ENCODE assay signal across 16 cellular contexts in the genomic region with DNA sequence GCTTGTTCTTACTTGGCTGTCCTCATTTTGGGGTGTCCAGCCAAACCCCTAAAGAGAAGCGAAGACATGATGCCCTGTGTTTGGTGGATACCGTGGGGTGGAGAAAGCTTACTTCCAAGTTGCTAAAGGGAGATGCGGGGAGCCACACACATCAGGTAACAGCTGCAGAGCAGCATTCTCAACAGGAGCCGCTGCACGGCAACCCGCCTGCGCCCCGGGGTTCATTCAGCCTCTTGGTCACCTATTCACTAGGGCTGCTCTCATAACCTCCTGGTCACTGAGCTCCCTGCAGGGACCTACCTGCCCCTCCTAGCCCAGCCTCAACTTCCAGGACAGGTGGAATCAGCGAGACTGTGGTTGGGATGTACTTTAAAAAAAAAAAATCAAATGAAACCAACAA. TPM values are rescaled to one million over a fixed set of nuclear protein-coding genes. Genes with fewer than 3 reads are reported as not detected.
A peak's percentile ranks its signal among the peaks of the same experiment; 100 is the strongest.
DNase-seq lines count a peak whose midpoint lies in the region; ATAC-seq and TF ChIP-seq lines count a peak whose summit lies in the region.
"Had no signal": no experiment of that assay in that cellular context is flagged by ENCODE, and none has a peak within 500 bp of the region (broad histone marks: within the 10 kb centered on the region; RNA-seq: fewer than 3 reads in every experiment).

No MANE protein-coding gene starts in this region.

- no peak overlapping the region for H4K8ac ChIP-seq in neuronal stem cell (ENCODE audit: low read depth, low read length)

- no peak overlapping the region for H2AFZ ChIP-seq in neuronal stem cell (ENCODE audit: low read length)

- H2BK5ac ChIP-seq in neuronal stem cell (ENCODE audit: low read length), result no peak overlapping the region

- H3K4ac ChIP-seq in neuronal stem cell (ENCODE audit: low read length), result no peak overlapping the region

- no peak for TF ChIP-seq POLR2A in prostate gland (IDR thresholded peaks at IDR 0.05)

- peaks cover 4% of the 10 kb centered on the region for H3K79me1 ChIP-seq in neuronal stem cell (ENCODE audit: low read depth, low read length)

- no peak overlapping the region for H2BK15ac ChIP-seq in neuronal stem cell (ENCODE audit: low read length)

- TF ChIP-seq CTCF in prostate gland (IDR thresholded peaks at IDR 0.05), result no peak

- H3K4me1 Mint-ChIP-seq in activated CD4-positive, alpha-beta T cell treated with anti-CD3 and anti-CD28 coated beads, Interleukin-2, amount 10 ng/mL, durations not matched to agents 7 days and 5 days, result peaks cover 55% of the 10 kb centered on the region
- H3K4me1 Mint-ChIP-seq in activated CD4-positive, alpha-beta T cell treated with anti-CD3 and anti-CD28 coated beads for 36 hours, result peaks cover 51% of the 10 kb centered on the region
- peaks cover 59% of the 10 kb centered on the region for H3K4me1 Mint-ChIP-seq in activated T-helper 17 cell treated with anti-CD3 and anti-CD28 coated beads, Interleukin-2, amount 50 U/mL, for 72 hours

- ATAC-seq in activated CD4-positive, alpha-beta T cell treated with anti-CD3 and anti-CD28 coated beads for 36 hours, result no peak
- no peak for ATAC-seq in activated T-helper 17 cell treated with anti-CD3 and anti-CD28 coated beads, Interleukin-2, amount 50 U/mL, for 72 hours (replicated peaks)
- ATAC-seq: K562, Panc1 had no signal

- WGBS in neuronal stem cell (ENCODE audit: extremely low coverage in 2 of 2, insufficient read length in 2 of 2, insufficient replicate concordance in 1 of 2), 2 donors, result no CpG with 5 or more reads among the region's 9 CpGs
- 94% methylated on average over 9 of the region's 9 CpGs for WGBS in prostate gland

- H3K27me3 Mint-ChIP-seq in activated CD4-positive, alpha-beta T cell treated with anti-CD3 and anti-CD28 coated beads, Interleukin-2, amount 10 ng/mL, durations not matched to agents 7 days and 5 days, result no peaks in the 10 kb centered on the region
- no peaks in the 10 kb centered on the region for H3K27me3 Mint-ChIP-seq in activated CD4-positive, alpha-beta T cell treated with anti-CD3 and anti-CD28 coated beads for 36 hours
- H3K27me3 Mint-ChIP-seq in activated T-helper 17 cell treated with anti-CD3 and anti-CD28 coated beads, Interleukin-2, amount 50 U/mL, for 72 hours, result no peaks in the 10 kb centered on the region
- H3K27me3 Mint-ChIP-seq: CD4-positive, CD25-positive, alpha-beta regulatory T cell had no signal

- H3K36me3 Mint-ChIP-seq in activated CD4-positive, alpha-beta T cell treated with anti-CD3 and anti-CD28 coated beads, Interleukin-2, amount 10 ng/mL, durations not matched to agents 7 days and 5 days (ENCODE audit: low read depth), result peaks cover 75% of the 10 kb centered on the region
- peaks cover 63% of the 10 kb centered on the region for H3K36me3 Mint-ChIP-seq in activated CD4-positive, alpha-beta T cell treated with anti-CD3 and anti-CD28 coated beads for 36 hours (ENCODE audit: low read depth)
- peaks cover 91% of the 10 kb centered on the region for H3K36me3 Mint-ChIP-seq in activated T-helper 17 cell treated with anti-CD3 and anti-CD28 coated beads, Interleukin-2, amount 50 U/mL, for 72 hours (ENCODE audit: low read depth)

- H3K36me3 ChIP-seq in BLaER1 (peaks cover 74% of the 10 kb centered on the region), neuronal stem cell (replicated peaks in 1 of 2; ENCODE audit: control insufficient read depth in 2 of 2, insufficient read depth in 2 of 2, low read length in 2 of 2) (peaks cover 37 to 74% of the 10 kb centered on the region in 2 donors), prostate gland (peaks cover 0 to 7% of the 10 kb centered on the region in 2 donors)

- no peak overlapping the region for H3K4me3 Mint-ChIP-seq in activated CD4-positive, alpha-beta T cell treated with anti-CD3 and anti-CD28 coated beads, Interleukin-2, amount 10 ng/mL, durations not matched to agents 7 days and 5 days
- no peak overlapping the region for H3K4me3 Mint-ChIP-seq in activated CD4-positive, alpha-beta T cell treated with anti-CD3 and anti-CD28 coated beads for 36 hours
- H3K4me3 Mint-ChIP-seq in activated T-helper 17 cell treated with anti-CD3 and anti-CD28 coated beads, Interleukin-2, amount 50 U/mL, for 72 hours, result no peak overlapping the region
- H3K4me3 Mint-ChIP-seq: CD4-positive, CD25-positive, alpha-beta regulatory T cell had no signal

- no peak overlapping the region for H2BK12ac ChIP-seq in neuronal stem cell (ENCODE audit: low read length)

- no peak overlapping the region for H3K23ac ChIP-seq in neuronal stem cell (ENCODE audit: low read depth, low read length, poor library complexity)

- H3K9ac ChIP-seq in BLaER1 (0 out of 2 replicates have a peak overlapping the region, but pooled peaks have one; percentile 21), neuronal stem cell (ENCODE audit: low read depth, low read length, poor library complexity) (peak overlapping the region; percentile 36)

- H3K4me1 ChIP-seq in BLaER1 (peaks cover 77% of the 10 kb centered on the region), neuronal stem cell (ENCODE audit: control insufficient read depth in 2 of 2, insufficient read depth in 1 of 2, low read depth in 1 of 2, low read length in 2 of 2) (peaks cover 0 to 4% of the 10 kb centered on the region in 2 donors), prostate gland (replicated peaks) (peaks cover 12% of the 10 kb centered on the region)

- H2BK120ac ChIP-seq in neuronal stem cell (ENCODE audit: low read depth, low read length), result no peak overlapping the region

- H3K4me3 ChIP-seq in BLaER1, result no peak overlapping the region
- no peak overlapping the region for H3K4me3 ChIP-seq in neuronal stem cell (ENCODE audit: low read length in 2 of 2)
- no peak overlapping the region for H3K4me3 ChIP-seq in prostate gland
- H3K4me3 ChIP-seq: K562 had no signal

- no peaks in the 10 kb centered on the region for H3K9me3 Mint-ChIP-seq in activated CD4-positive, alpha-beta T cell treated with anti-CD3 and anti-CD28 coated beads, Interleukin-2, amount 10 ng/mL, durations not matched to agents 7 days and 5 days
- H3K9me3 Mint-ChIP-seq in activated CD4-positive, alpha-beta T cell treated with anti-CD3 and anti-CD28 coated beads for 36 hours (ENCODE audit: low read depth), result no peaks in the 10 kb centered on the region
- H3K9me3 Mint-ChIP-seq in activated T-helper 17 cell treated with anti-CD3 and anti-CD28 coated beads, Interleukin-2, amount 50 U/mL, for 72 hours, result no peaks in the 10 kb centered on the region
- H3K9me3 Mint-ChIP-seq: CD4-positive, CD25-positive, alpha-beta regulatory T cell had no signal

- H3K27me3 ChIP-seq in BLaER1, result no peaks in the 10 kb centered on the region
- H3K27me3 ChIP-seq in neuronal stem cell (ENCODE audit: control insufficient read depth in 3 of 3, insufficient read depth in 3 of 3, low read depth in 1 of 3, low read length in 3 of 3), result no peaks in the 10 kb centered on the region
- H3K27me3 ChIP-seq in prostate gland (replicated peaks; ENCODE audit: insufficient read depth), result no peaks in the 10 kb centered on the region

- no peak overlapping the region for H3K14ac ChIP-seq in neuronal stem cell (ENCODE audit: low read length)

- no peak overlapping the region for H3K18ac ChIP-seq in neuronal stem cell (ENCODE audit: low read length)

- POLR2A ChIA-PET in activated CD4-positive, alpha-beta T cell treated with anti-CD3 and anti-CD28 coated beads, Interleukin-2, amount 10 ng/mL, durations not matched to agents 7 days and 5 days (lab: Charles Lee), result no interaction called here
- POLR2A ChIA-PET in activated CD4-positive, alpha-beta T cell treated with anti-CD3 and anti-CD28 coated beads for 36 hours (lab: Charles Lee), result no interaction called here

- H3K27ac ChIP-seq in BLaER1, result peak overlapping the region; percentile 62; the same call in 1 of the 2 replicates
- no peak overlapping the region for H3K27ac ChIP-seq in neuronal stem cell (replicated peaks; ENCODE audit: low read length)
- H3K27ac ChIP-seq in prostate gland, result peak overlapping the region in 1 of 2 donors; percentile 74

- H4K20me1 ChIP-seq in BLaER1, result peaks cover 40% of the 10 kb centered on the region

- peak overlapping the region; percentile 77 for H3K27ac Mint-ChIP-seq in activated CD4-positive, alpha-beta T cell treated with anti-CD3 and anti-CD28 coated beads, Interleukin-2, amount 10 ng/mL, durations not matched to agents 7 days and 5 days
- no peak overlapping the region for H3K27ac Mint-ChIP-seq in activated CD4-positive, alpha-beta T cell treated with anti-CD3 and anti-CD28 coated beads for 36 hours
- H3K27ac Mint-ChIP-seq in activated T-helper 17 cell treated with anti-CD3 and anti-CD28 coated beads, Interleukin-2, amount 50 U/mL, for 72 hours, result peak overlapping the region; percentile 59

- no peak for DNase-seq in activated CD4-positive, alpha-beta T cell treated with anti-CD3 and anti-CD28 coated beads, Interleukin-2, amount 10 ng/mL, durations not matched to agents 7 days and 5 days
- DNase-seq in activated CD4-positive, alpha-beta T cell treated with anti-CD3 and anti-CD28 coated beads for 36 hours, result no peak
- DNase-seq in neuronal stem cell (ENCODE audit: low spot score), result no peak
- no peak for DNase-seq in COLO829 (ENCODE audit: low spot score)
- no peak for DNase-seq in central memory CD4-positive, alpha-beta T cell
- DNase-seq in prostate gland (ENCODE audit: low spot score), result no peak
- DNase-seq: 8988T; CD4-positive, CD25-positive, alpha-beta regulatory T cell; DMS79; NCI-H1105 treated with DMSO at 0.1 percent for 48 hours; NCI-H1694; NCI-H2081 treated with DMSO at 0.1 percent for 48 hours had no signal

- intact Hi-C loops in activated CD4-positive, alpha-beta T cell treated with anti-CD3 and anti-CD28 coated beads for 36 hours (cut with DNase I, micrococcal nuclease), result no loop called here
- intact Hi-C loops in prostate gland (cut with DNase I), result no loop called here

- H3K9me3 ChIP-seq in BLaER1 (no peaks in the 10 kb centered on the region), neuronal stem cell (replicated peaks in 1 of 2; ENCODE audit: control insufficient read depth in 2 of 2, insufficient read depth in 1 of 2, low read depth in 1 of 2, low read length in 2 of 2) (no peaks in the 10 kb centered on the region), prostate gland (no peaks in the 10 kb centered on the region)

- CTCF ChIA-PET in activated CD4-positive, alpha-beta T cell treated with anti-CD3 and anti-CD28 coated beads, Interleukin-2, amount 10 ng/mL, durations not matched to agents 7 days and 5 days (lab: Charles Lee), result interaction anchor here (1.2 to 1.8 kb wide), 2 partner anchors 9 to 11 kb away, joined by 3 to 5 read pairs; no protein-coding TSS in a partner anchor
- CTCF ChIA-PET in activated CD4-positive, alpha-beta T cell treated with anti-CD3 and anti-CD28 coated beads for 36 hours (lab: Charles Lee), result no interaction called here

- H2AK5ac ChIP-seq in neuronal stem cell (ENCODE audit: low read depth, low read length), result no peak overlapping the region

- H4K91ac ChIP-seq in neuronal stem cell (ENCODE audit: low read depth, low read length, poor library complexity), result no peak overlapping the region

- peak overlapping the region; percentile 80 for H3K4me2 ChIP-seq in BLaER1
- H3K4me2 ChIP-seq in neuronal stem cell (ENCODE audit: insufficient read depth, low read length, poor library complexity, severe bottlenecking), result no peak overlapping the region

RNA-seq across cellular contexts. Expression of a gene that starts 13.2 kb away (rescaled TPM):
- 100 to 1,000 TPM; 244 to 251 TPM for total RNA-seq in activated CD4-positive, alpha-beta T cell treated with anti-CD3 and anti-CD28 coated beads, Interleukin-2, amount 10 ng/mL, durations not matched to agents 7 days and 5 days
- total RNA-seq in activated CD4-positive, alpha-beta T cell treated with anti-CD3 and anti-CD28 coated beads for 36 hours, result 100 to 1,000 TPM; 109 to 130 TPM
- total RNA-seq in activated T-helper 17 cell treated with anti-CD3 and anti-CD28 coated beads, Interleukin-2, amount 50 U/mL, for 72 hours, result 100 to 1,000 TPM; 173 to 195 TPM
- 13.3 TPM for polyA plus RNA-seq in neuronal stem cell (2013, experiment 1 of 2)
- 13.8 TPM for polyA plus RNA-seq in neuronal stem cell (2013, experiment 2 of 2)
- 10 to 100 TPM; 65.2 to 73.9 TPM for total RNA-seq in prostate gland

RNA-seq across cellular contexts. Expression of a gene that starts 45.4 kb away (rescaled TPM):
- total RNA-seq in activated CD4-positive, alpha-beta T cell treated with anti-CD3 and anti-CD28 coated beads, Interleukin-2, amount 10 ng/mL, durations not matched to agents 7 days and 5 days, result 10 to 100 TPM; 79.0 to 92.9 TPM
- total RNA-seq in activated CD4-positive, alpha-beta T cell treated with anti-CD3 and anti-CD28 coated beads for 36 hours, result 10 to 100 TPM; 90.1 to 92.5 TPM
- 100 to 1,000 TPM in 1 of 2 donors, 10 to 100 TPM in 1; 95.3 to 139 TPM for total RNA-seq in activated T-helper 17 cell treated with anti-CD3 and anti-CD28 coated beads, Interleukin-2, amount 50 U/mL, for 72 hours
- 21.1 TPM for polyA plus RNA-seq in neuronal stem cell (2013, experiment 1 of 2)
- polyA plus RNA-seq in neuronal stem cell (2013, experiment 2 of 2), result 23.6 TPM
- total RNA-seq in prostate gland, result 10 to 100 TPM; 31.2 to 66.6 TPM
